In the genomic region with DNA sequence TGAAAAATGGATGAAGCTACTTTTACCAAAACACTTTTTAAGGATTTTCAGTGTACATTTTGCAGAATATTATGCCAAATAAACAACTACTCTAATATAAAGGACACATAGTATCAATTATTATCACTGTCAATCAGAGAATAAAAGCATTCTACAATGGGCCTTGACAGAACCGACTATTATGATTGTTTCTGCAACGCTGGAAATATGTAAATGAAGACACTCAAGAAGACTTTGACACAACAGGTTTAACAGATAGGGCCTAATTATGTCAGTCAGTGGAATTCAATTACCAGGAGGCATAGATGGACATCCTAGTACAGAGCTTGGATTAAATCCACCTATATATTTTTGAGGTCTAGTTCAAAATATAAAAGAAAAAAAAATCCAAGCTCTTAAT, we compare ENCODE assay signal across 8 cellular contexts. TPM values are rescaled to one million over a fixed set of nuclear protein-coding genes. Genes with fewer than 3 reads are reported as not detected.
"Had no signal": no experiment of that assay in that cellular context is flagged by ENCODE, and none has a peak within 500 bp of the region (broad histone marks: within the 10 kb centered on the region; RNA-seq: fewer than 3 reads in every experiment).

No MANE protein-coding gene starts in this region.

- ATAC-seq: GM23338 had no signal

- H3K9me3 Mint-ChIP-seq: GM23338, H9 had no signal

- H3K4me1 Mint-ChIP-seq: GM23338, H9 had no signal

- DNase-seq: H9, HCEC 1CT, IMR-90, KBM-7 had no signal

- H3K4me3 Mint-ChIP-seq: GM23338, H9 had no signal

- H2AFZ ChIP-seq: GM23338 had no signal

- FAIRE-seq: H1, H54 had no signal

- H3K27ac Mint-ChIP-seq: GM23338, H9 had no signal

- H3K4me3 ChIP-seq: GM23338 had no signal

- H3K4me2 ChIP-seq: GM23338 had no signal

RNA-seq across cellular contexts. Expression of gene SOX5, which starts 58.7 kb away (rescaled TPM):
- total RNA-seq: HT-29 had no signal
